ENCODE assay signal across 15 cellular contexts in genomic region chr5:78065663-78066062, GRCh38.
A peak's percentile ranks its signal among the peaks of the same experiment; 100 is the strongest.
DNase-seq lines count a peak whose midpoint lies in the region; ATAC-seq and TF ChIP-seq lines count a peak whose summit lies in the region.
"Had no signal": no experiment of that assay in that cellular context is flagged by ENCODE, and none has a peak within 500 bp of the region (broad histone marks: within the 10 kb centered on the region; RNA-seq: fewer than 3 reads in every experiment).

No MANE protein-coding gene starts in this region.

- TF ChIP-seq CTCF in DOHH2 (IDR thresholded peaks at IDR 0.05; ENCODE audit: low read depth, low read length, poor library complexity, severe bottlenecking) (peak; percentile 32), PC-3 (conservative IDR thresholded peaks at IDR 0.05; ENCODE audit: low read depth, low read length) (no peak), fibroblast of mammary gland (conservative IDR thresholded peaks at IDR 0.05; ENCODE audit: control insufficient read depth, insufficient read depth, low read depth, low read length) (peak; percentile 2), RWPE1 (conservative IDR thresholded peaks at IDR 0.05; ENCODE audit: low read depth) (no peak)

- no TSS peak for BruUV-seq in PC-3 (replicated peaks; lab: Mats Ljungman, UMichigan)

- H4K20me1 ChIP-seq in DOHH2 (ENCODE audit: control insufficient read depth, insufficient read depth, low read depth, low read length) (no peaks in the 10 kb centered on the region), PC-3 (ENCODE audit: low read length) (no peaks in the 10 kb centered on the region)

- H3K79me2 ChIP-seq in DOHH2 (ENCODE audit: control insufficient read depth, low read length) (no peaks in the 10 kb centered on the region), PC-3 (ENCODE audit: low read length) (no peaks in the 10 kb centered on the region)

- H3F3A ChIP-seq in DOHH2 (ENCODE audit: control insufficient read depth, insufficient read depth), result no peaks in the 10 kb centered on the region
- H3F3A ChIP-seq in PC-3 (ENCODE audit: low read length, unreplicated experiment), result no peaks in the 10 kb centered on the region

- H3K9me2 ChIP-seq in DOHH2 (replicated peaks; ENCODE audit: control insufficient read depth, low read length), result no peaks in the 10 kb centered on the region
- no peaks in the 10 kb centered on the region for H3K9me2 ChIP-seq in PC-3 (replicated peaks; ENCODE audit: low read length)

- no peak overlapping the region for H3K4me3 ChIP-seq in DOHH2 (ENCODE audit: low read length)
- H3K4me3 ChIP-seq in PC-3 (ENCODE audit: low read length), result no peak overlapping the region
- no peak overlapping the region for H3K4me3 ChIP-seq in fibroblast of mammary gland (ENCODE audit: control insufficient read depth, low read depth, low read length)
- H3K4me3 ChIP-seq: colonic mucosa, esophagus muscularis mucosa, heart left ventricle had no signal

- ATAC-seq in PC-3, result no peak
- no peak for ATAC-seq in GM18873 (IDR thresholded peaks at IDR 0.05; ENCODE audit: low FRiP score, unreplicated experiment)

- CTCF ChIA-PET in PC-3 (lab: Charles Lee) (no interaction called here), RWPE1 (lab: Yijun Ruan, JAX) (interaction anchor here (0.6 to 0.7 kb wide), 3 partner anchors 58 to 820 kb away, joined by 3 to 8 read pairs (median 3); no protein-coding TSS in a partner anchor)

- H3K9me3 ChIP-seq in DOHH2 (ENCODE audit: control insufficient read depth, insufficient read depth, low read length), result no peaks in the 10 kb centered on the region; the same call in 1 of the 2 replicates
- H3K9me3 ChIP-seq in PC-3 (ENCODE audit: low read length), result no peaks in the 10 kb centered on the region
- H3K9me3 ChIP-seq: colonic mucosa had no signal

- H3K36me3 ChIP-seq in DOHH2 (ENCODE audit: control insufficient read depth, low read length) (peaks cover 6% of the 10 kb centered on the region; the same call in 1 of the 2 replicates), PC-3 (ENCODE audit: low read depth, low read length) (no peaks in the 10 kb centered on the region)
- H3K36me3 ChIP-seq: colonic mucosa, heart left ventricle had no signal

- H2AFZ ChIP-seq in PC-3 (ENCODE audit: low read length), result no peak overlapping the region

- intact Hi-C loops in PC-3 (cut with micrococcal nuclease), result no loop called here

- H3K4me1 ChIP-seq in DOHH2 (ENCODE audit: control insufficient read depth, low read length) (no peaks in the 10 kb centered on the region), PC-3 (ENCODE audit: insufficient read depth, low read length) (0 out of 2 replicates have a peak, but pooled peaks cover 2% of the 10 kb centered on the region)
- H3K4me1 ChIP-seq: colonic mucosa, esophagus muscularis mucosa, heart left ventricle had no signal

- DNase-seq in H4 (ENCODE audit: low spot score) (peak; percentile 7), PC-3 (peak; percentile 18), fibroblast of mammary gland (ENCODE audit: low read depth) (peak; percentile 1), SKM-1 (lab: John Stamatoyannopoulos, UW; ENCODE audit: unreplicated experiment) (no peak), NCI-H1694 (lab: John Stamatoyannopoulos, UW) (no peak), RWPE1 (ENCODE audit: low spot score) (no peak)
- DNase-seq: activated CD4-positive, CD25-positive, alpha-beta regulatory T cell; activated gamma-delta T cell treated with Interleukin-2 at 50 U/mL for 16 hours; C1 segment of cervical spinal cord; colonic mucosa; EL; heart left ventricle had no signal

- no peak overlapping the region for H3K9ac ChIP-seq in PC-3 (ENCODE audit: low read length)

- H3K27ac ChIP-seq in DOHH2 (ENCODE audit: low read depth, low read length) (no peak overlapping the region), PC-3 (ENCODE audit: low read length) (no peak overlapping the region), RWPE1 (no peak overlapping the region)
- H3K27ac ChIP-seq: colonic mucosa, esophagus muscularis mucosa, heart left ventricle had no signal

- H3K4me2 ChIP-seq in DOHH2 (ENCODE audit: low read length) (no peak overlapping the region), PC-3 (ENCODE audit: low read length) (no peak overlapping the region)

- POLR2A ChIA-PET in PC-3 (lab: Charles Lee; ENCODE audit: unreplicated experiment) (no interaction called here), RWPE1 (lab: Yijun Ruan, JAX; ENCODE audit: low non-redundant PET) (no interaction called here)

- H3K27me3 ChIP-seq in DOHH2 (ENCODE audit: control insufficient read depth, low read length) (no peaks in the 10 kb centered on the region), PC-3 (ENCODE audit: low read length) (no peaks in the 10 kb centered on the region)
- H3K27me3 ChIP-seq: colonic mucosa, esophagus muscularis mucosa, heart left ventricle had no signal

Comparison
In these comparisons a context has a peak if more than half of its experiments do, and no peak if none do; other contexts are left out.
1. CTCF ChIP-seq: peak in DOHH2 (single experiment) and fibroblast of mammary gland (single experiment); none in PC-3 (single experiment) and RWPE1 (single experiment).
2. DNase-seq: peak in H4 (single experiment), PC-3 (single experiment) and fibroblast of mammary gland (single experiment); none in SKM-1 (single experiment), NCI-H1694 (single experiment) and RWPE1 (single experiment).